ENCODE assay signal across 10 cellular contexts in the genomic region with DNA sequence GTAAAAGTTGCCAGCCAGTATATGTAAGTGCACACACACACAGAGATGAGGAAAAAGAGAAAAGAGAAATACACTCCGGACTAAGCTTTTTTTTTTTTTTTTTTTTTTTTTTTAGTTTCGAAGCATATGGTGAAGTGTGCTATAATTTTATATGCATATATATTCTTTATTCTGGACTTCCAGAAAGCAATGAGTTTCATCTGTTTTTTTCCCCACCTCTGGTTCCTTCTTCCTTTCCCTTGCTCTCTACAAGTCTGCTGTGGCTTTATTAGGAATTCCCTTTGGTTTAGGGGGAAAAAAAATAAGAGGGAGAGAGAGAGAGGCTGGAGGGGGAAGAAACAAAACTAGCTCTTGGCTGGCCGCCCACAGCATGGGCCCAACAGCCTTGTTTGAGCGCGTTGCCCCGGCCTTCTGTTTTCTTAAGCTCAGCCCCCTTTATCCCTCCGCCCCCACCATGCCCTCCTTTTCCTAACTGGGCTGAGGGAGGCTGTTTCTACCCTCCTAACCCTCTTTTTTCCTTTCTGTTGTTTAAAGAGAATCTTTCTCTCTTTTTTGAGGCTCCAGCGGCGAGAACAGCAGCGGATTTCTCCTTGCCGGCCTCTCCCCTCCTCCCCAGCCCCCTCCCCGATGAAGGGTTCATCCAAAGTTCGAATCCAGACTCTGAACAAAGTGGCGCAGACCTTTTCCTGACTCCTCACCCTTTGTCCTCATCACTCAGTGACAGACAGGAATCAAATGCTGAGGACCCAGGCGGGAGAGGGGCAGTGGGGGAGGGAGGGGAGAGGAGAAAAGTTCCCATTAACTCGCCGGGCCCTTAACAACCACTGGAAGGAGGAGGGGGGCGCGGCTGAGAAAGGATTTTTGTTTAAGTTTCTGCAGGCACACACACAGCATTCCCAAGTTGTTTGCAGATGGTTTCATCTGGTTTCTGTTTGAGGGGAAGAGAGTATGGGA. TPM values are rescaled to one million over a fixed set of nuclear protein-coding genes. Genes with fewer than 3 reads are reported as not detected.
A peak's percentile ranks its signal among the peaks of the same experiment; 100 is the strongest.
DNase-seq lines count a peak whose midpoint lies in the region; ATAC-seq and TF ChIP-seq lines count a peak whose summit lies in the region.
"Had no signal": no experiment of that assay in that cellular context is flagged by ENCODE, and none has a peak within 500 bp of the region (broad histone marks: within the 10 kb centered on the region; RNA-seq: fewer than 3 reads in every experiment).

No MANE protein-coding gene starts in this region.

- WGBS in endodermal cell (ENCODE audit: insufficient coverage in 1 of 2, insufficient read length in 1 of 2), 2 experiments: 0 to 5% methylated on average over 8 to 18 of the region's 19 CpGs

- H3K27me3 ChIP-seq in endodermal cell (ENCODE audit: control insufficient read depth, insufficient read depth, low read length, poor library complexity, severe bottlenecking) (no peaks in the 10 kb centered on the region), mucosa of rectum (ENCODE audit: control insufficient read depth in 2 of 2, insufficient read depth in 2 of 2, low read length in 2 of 2) (no peaks in the 10 kb centered on the region)

- H3K4me3 ChIP-seq in endodermal cell (ENCODE audit: low read length) (peak overlapping the region; percentile 69), mucosa of rectum (ENCODE audit: low read length in 2 of 2) (no peak overlapping the region)

- peaks cover 7% of the 10 kb centered on the region for H3K36me3 ChIP-seq in endodermal cell (ENCODE audit: control insufficient read depth, insufficient read depth, low read length)
- H3K36me3 ChIP-seq in mucosa of rectum (ENCODE audit: control insufficient read depth in 2 of 2, insufficient read depth in 2 of 2, low read length in 2 of 2): peaks cover 2 to 8% of the 10 kb centered on the region in 2 donors

- no peaks in the 10 kb centered on the region for H3K9me3 Mint-ChIP-seq in endodermal cell

- H3K4me3 Mint-ChIP-seq in endodermal cell: peak overlapping the region; percentile 54
- H3K4me3 Mint-ChIP-seq: CD4-positive, CD25-positive, alpha-beta regulatory T cell had no signal

- H3K9ac ChIP-seq in endodermal cell (ENCODE audit: extremely low read depth, low read length, poor library complexity, severe bottlenecking) (peak overlapping the region; percentile 65), mucosa of rectum (ENCODE audit: low read depth in 1 of 2, low read length in 2 of 2) (no peak overlapping the region)

- H3K4me1 Mint-ChIP-seq in endodermal cell: peaks cover 75% of the 10 kb centered on the region
- H3K4me1 Mint-ChIP-seq: CD4-positive, CD25-positive, alpha-beta regulatory T cell had no signal

- intact Hi-C loops in Right ventricle myocardium inferior (cut with DNase I) (no loop called here), cardiac septum (cut with DNase I) (no loop called here)

- TF ChIP-seq CTCF in endodermal cell (conservative IDR thresholded peaks at IDR 0.05): no peak

- peak; percentile 83 for DNase-seq in Right ventricle myocardium inferior (ENCODE audit: missing footprints)
- DNase-seq in cardiac septum (ENCODE audit: low spot score): no peak
- peak; percentile 92 for DNase-seq in endodermal cell
- no peak for DNase-seq in OCI-M1 (lab: John Stamatoyannopoulos, UW)
- DNase-seq in COLO668 (lab: John Stamatoyannopoulos, UW; ENCODE audit: unreplicated experiment): no peak
- no peak for DNase-seq in DMS114 treated with DMSO at 0.1 percent for 48 hours (lab: John Stamatoyannopoulos, UW; ENCODE audit: unreplicated experiment)
- DNase-seq: activated naive CD4-positive, alpha-beta T cell treated with anti-CD3 and anti-CD28 coated beads, Interleukin-2, amount 50 U/mL, for 16 hours; CD4-positive, CD25-positive, alpha-beta regulatory T cell had no signal

- H3K27ac Mint-ChIP-seq in endodermal cell: peak overlapping the region; percentile 97
- H3K27ac Mint-ChIP-seq: CD4-positive, CD25-positive, alpha-beta regulatory T cell had no signal

- peaks cover 32% of the 10 kb centered on the region for H3K4me1 ChIP-seq in endodermal cell (ENCODE audit: control insufficient read depth, insufficient read depth, low read length)
- H3K4me1 ChIP-seq in mucosa of rectum (ENCODE audit: control insufficient read depth in 2 of 2, insufficient read depth in 2 of 2, low read length in 2 of 2): peaks cover 17 to 20% of the 10 kb centered on the region in 2 donors

- peaks cover 6% of the 10 kb centered on the region for H3K36me3 Mint-ChIP-seq in endodermal cell (ENCODE audit: low read depth)
- H3K36me3 Mint-ChIP-seq: CD4-positive, CD25-positive, alpha-beta regulatory T cell had no signal

- H3K27ac ChIP-seq in endodermal cell (ENCODE audit: low read depth, low read length): peak overlapping the region; percentile 98
- peak overlapping the region; percentile 36 to 69 for H3K27ac ChIP-seq in mucosa of rectum (ENCODE audit: low read depth in 2 of 2, low read length in 2 of 2)

- ATAC-seq in Right ventricle myocardium inferior (peak; percentile 70), GM21381 (IDR thresholded peaks at IDR 0.05; ENCODE audit: unreplicated experiment) (no peak)

- no peaks in the 10 kb centered on the region for H3K27me3 Mint-ChIP-seq in endodermal cell (ENCODE audit: insufficient read depth)
- H3K27me3 Mint-ChIP-seq: CD4-positive, CD25-positive, alpha-beta regulatory T cell had no signal

- H3K9me3 ChIP-seq in endodermal cell (ENCODE audit: control insufficient read depth, low read length): no peaks in the 10 kb centered on the region
- H3K9me3 ChIP-seq in mucosa of rectum (ENCODE audit: control insufficient read depth in 2 of 2, low read length in 2 of 2): no peaks in the 10 kb centered on the region

RNA-seq across cellular contexts. Expression of a gene that starts 29.7 kb away (rescaled TPM):
- total RNA-seq in Right ventricle myocardium inferior (78.8 TPM), cardiac septum (52.2 TPM), endodermal cell (10 to 100 TPM; 59.9 to 79.2 TPM)
- 99.5 TPM for polyA plus RNA-seq in endodermal cell (2013, experiment 1 of 2)
- 96.0 TPM for polyA plus RNA-seq in endodermal cell (2013, experiment 2 of 2)

Comparison
In these comparisons a context has a peak if more than half of its experiments do, and no peak if none do; other contexts are left out.
1. DNase-seq: peak in Right ventricle myocardium inferior (single experiment) and endodermal cell (single experiment); none in cardiac septum (single experiment), OCI-M1 (single experiment), COLO668 (single experiment) and DMS114 treated with DMSO at 0.1 percent for 48 hours (single experiment).